In the genomic region with DNA sequence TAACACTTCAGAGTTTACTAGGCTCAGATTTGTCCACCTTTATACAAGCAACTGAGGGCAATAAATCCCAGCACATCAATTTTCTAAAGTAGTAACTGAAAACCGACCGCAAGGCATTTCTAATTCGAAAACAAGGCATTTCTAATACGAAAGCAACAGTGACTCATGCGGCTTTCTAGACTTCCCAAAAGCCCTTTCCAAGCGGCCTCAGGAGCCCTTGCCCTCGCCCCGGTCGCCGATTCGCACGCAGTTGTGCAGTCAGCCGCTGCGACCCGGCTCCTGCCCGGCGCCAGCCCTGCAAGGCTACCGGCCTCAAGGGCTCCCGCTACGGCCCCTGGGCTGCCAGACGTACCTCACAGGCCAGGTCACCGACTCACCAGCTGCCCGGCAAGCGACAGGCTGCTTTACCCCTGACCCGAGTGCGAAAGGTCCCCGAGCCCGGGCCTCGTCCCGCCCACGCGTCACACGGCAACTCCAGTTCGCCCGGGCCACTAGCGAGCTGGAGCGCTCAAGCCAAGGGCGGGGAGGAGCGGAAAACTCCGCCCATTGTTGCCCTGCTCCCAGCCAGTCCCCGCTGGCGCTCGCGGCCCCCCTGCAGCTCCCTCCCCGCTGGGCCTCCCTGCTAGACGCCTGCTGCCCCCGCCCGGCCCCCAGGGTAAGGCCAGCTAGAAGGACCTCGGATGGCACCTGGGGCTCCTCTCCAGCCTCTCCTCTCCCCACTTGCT, we compare ENCODE assay signal across 7 cellular contexts. TPM values are rescaled to one million over a fixed set of nuclear protein-coding genes. Genes with fewer than 3 reads are reported as not detected.
DNase-seq lines count a peak whose midpoint lies in the region; ATAC-seq, FAIRE-seq and TF ChIP-seq lines count a peak whose summit lies in the region.

No MANE protein-coding gene starts in this region.

- dilution Hi-C loops in keratinocyte (cut with MboI; ENCODE audit: extremely low pct_ligation_motif_present, low sequenced_read_pairs) = no loop called here

- peak overlapping the region; percentile 66 for H2AFZ ChIP-seq in keratinocyte (ENCODE audit: control insufficient read depth, low read length)

- DNase-seq in GM13977 (ENCODE audit: low spot score) (peak; percentile 84), NCI-H2029 (lab: John Stamatoyannopoulos, UW) (peak; percentile 55), keratinocyte (ENCODE audit: low read depth, low spot score) (no peak)
- peak; percentile 62 for DNase-seq in activated CD4-positive, CD25-positive, alpha-beta regulatory T cell treated with anti-CD3 and anti-CD28 coated beads, Interleukin-2, amount 50 U/mL, for 16 hours (ENCODE audit: low read depth, low spot score)
- DNase-seq in central memory CD4-positive, alpha-beta T cell = peak; percentile 77
- DNase-seq in stimulated activated CD4-positive, alpha-beta T cell treated with anti-CD3 and anti-CD28 coated beads, Interleukin-12 subunit alpha, Interleukin-12 subunit beta, amount 100 ng/mL, for 4 hours = peak; percentile 68

- peak overlapping the region; percentile 88 for H3K4me2 ChIP-seq in keratinocyte (ENCODE audit: control insufficient read depth, extremely low read depth, insufficient read depth, low read depth, low read length)

- H3K79me2 ChIP-seq in keratinocyte (ENCODE audit: control insufficient read depth, insufficient read depth, low read length) = peaks cover 100% of the 10 kb centered on the region

- H3K27ac ChIP-seq in keratinocyte (ENCODE audit: control insufficient read depth, insufficient read depth, low read length) = peak overlapping the region; percentile 84

- TF ChIP-seq CTCF in GM13977 (IDR thresholded peaks at IDR 0.05; ENCODE audit: extremely low read depth, insufficient read depth, missing control alignments) = peak; percentile 48
- peak in 1 of 3 experiments; percentile 21 for TF ChIP-seq CTCF in keratinocyte (optimal IDR thresholded peaks at IDR 0.05 in 1 of 3, IDR thresholded peaks at IDR 0.05 in 1 of 3, conservative IDR thresholded peaks at IDR 0.05 in 1 of 3; ENCODE audit: extremely low read depth in 1 of 3, insufficient read depth in 2 of 3, low read length in 3 of 3)

- peak overlapping the region; percentile 60 to 72 (median 70) for H3K4me3 ChIP-seq in keratinocyte (ENCODE audit: control insufficient read depth in 2 of 3, extremely low read depth in 1 of 3, insufficient read depth in 2 of 3, low read depth in 1 of 3, low read length in 3 of 3)

- H3K9me1 ChIP-seq in keratinocyte (ENCODE audit: control insufficient read depth, extremely low read depth, insufficient read depth, low read length) = peaks cover 8% of the 10 kb centered on the region

- H4K20me1 ChIP-seq in keratinocyte (ENCODE audit: control insufficient read depth, extremely low read depth, insufficient read depth, low read length) = peaks cover 48% of the 10 kb centered on the region

- H3K27me3 ChIP-seq in keratinocyte (ENCODE audit: control insufficient read depth, extremely low read depth, insufficient read depth, low read length) = no peaks in the 10 kb centered on the region

- H3K9ac ChIP-seq in keratinocyte (ENCODE audit: control insufficient read depth, extremely low read depth, insufficient read depth, low read length) = peak overlapping the region; percentile 81

- ATAC-seq in HG02759 (IDR thresholded peaks at IDR 0.05; ENCODE audit: unreplicated experiment) = peak; percentile 96

- H3K4me1 ChIP-seq in keratinocyte (ENCODE audit: control insufficient read depth, extremely low read depth, insufficient read depth, low read length) = peaks cover 36% of the 10 kb centered on the region

- no peaks in the 10 kb centered on the region for H3K36me3 ChIP-seq in keratinocyte (ENCODE audit: control insufficient read depth in 2 of 2, extremely low read depth in 1 of 2, insufficient read depth in 2 of 2, low read length in 2 of 2)

- FAIRE-seq in keratinocyte (lab: Jason Lieb, UNC) = no peak

- H3K9me3 ChIP-seq in keratinocyte (ENCODE audit: control insufficient read depth, low read depth, low read length) = no peaks in the 10 kb centered on the region

- in situ Hi-C loops in GM13977 (cut with MboI; ENCODE audit: low pct_unique_long_range_greater_than_20kb, low sequenced_read_pairs, unreplicated experiment) = loop anchor here (10.0 kb wide), 1 partner anchor 768 kb away; no protein-coding TSS in a partner anchor

RNA-seq across cellular contexts. Expression of gene NCOA4, which starts 7.3 kb away (rescaled TPM):
- polyA plus RNA-seq in keratinocyte = 134 to 179 TPM (median 165 TPM) in 3 replicates
- 44.5 TPM for polyA plus RNA-seq in keratinocyte (2011; ENCODE audit: low read depth)
- polyA plus RNA-seq in keratinocyte (2011; cell fraction: cytosol; rRNA removed) = 92.9 and 182 TPM in 2 replicates
- polyA plus RNA-seq in keratinocyte (2011; cell fraction: nucleus; rRNA removed) = 99.9 and 129 TPM in 2 replicates
- polyA plus RNA-seq in keratinocyte (2012; ENCODE audit: low replicate concordance) = 75.6 and 93.8 TPM in 2 replicates
- 140 to 198 TPM (median 191 TPM) in 3 replicates for polyA minus RNA-seq in keratinocyte
- polyA minus RNA-seq in keratinocyte (2011; cell fraction: cytosol; rRNA and poly(A)+ RNA removed) = 126 TPM
- polyA minus RNA-seq in keratinocyte (2011; cell fraction: nucleus; rRNA and poly(A)+ RNA removed) = 77.2 and 126 TPM in 2 replicates

RNA-seq across cellular contexts. Expression of gene MSMB, which starts 22.9 kb away (rescaled TPM):
- not detected in 3 replicates for polyA plus RNA-seq in keratinocyte
- not detected for polyA plus RNA-seq in keratinocyte (2011; ENCODE audit: low read depth)
- not detected in 2 replicates for polyA plus RNA-seq in keratinocyte (2011; cell fraction: cytosol; rRNA removed)
- polyA plus RNA-seq in keratinocyte (2011; cell fraction: nucleus; rRNA removed) = not detected in 2 replicates
- polyA plus RNA-seq in keratinocyte (2012; ENCODE audit: low replicate concordance) = not detected in 2 replicates
- not detected in 3 replicates for polyA minus RNA-seq in keratinocyte
- not detected for polyA minus RNA-seq in keratinocyte (2011; cell fraction: cytosol; rRNA and poly(A)+ RNA removed)
- polyA minus RNA-seq in keratinocyte (2011; cell fraction: nucleus; rRNA and poly(A)+ RNA removed) = not detected in 2 replicates

RNA-seq across cellular contexts. Expression of gene TIMM23, which starts 50.9 kb away (rescaled TPM):
- polyA plus RNA-seq in keratinocyte = 115 to 172 TPM (median 122 TPM) in 3 replicates
- 30.3 TPM for polyA plus RNA-seq in keratinocyte (2011; ENCODE audit: low read depth)
- polyA plus RNA-seq in keratinocyte (2011; cell fraction: cytosol; rRNA removed) = 115 and 195 TPM in 2 replicates
- 80.4 and 103 TPM in 2 replicates for polyA plus RNA-seq in keratinocyte (2011; cell fraction: nucleus; rRNA removed)
- polyA plus RNA-seq in keratinocyte (2012; ENCODE audit: low replicate concordance) = 56.4 and 108 TPM in 2 replicates
- polyA minus RNA-seq in keratinocyte = 38.4 to 109 TPM (median 56.7 TPM) in 3 replicates
- polyA minus RNA-seq in keratinocyte (2011; cell fraction: cytosol; rRNA and poly(A)+ RNA removed) = 71.4 TPM
- polyA minus RNA-seq in keratinocyte (2011; cell fraction: nucleus; rRNA and poly(A)+ RNA removed) = 21.0 and 35.5 TPM in 2 replicates
